In the genomic region with DNA sequence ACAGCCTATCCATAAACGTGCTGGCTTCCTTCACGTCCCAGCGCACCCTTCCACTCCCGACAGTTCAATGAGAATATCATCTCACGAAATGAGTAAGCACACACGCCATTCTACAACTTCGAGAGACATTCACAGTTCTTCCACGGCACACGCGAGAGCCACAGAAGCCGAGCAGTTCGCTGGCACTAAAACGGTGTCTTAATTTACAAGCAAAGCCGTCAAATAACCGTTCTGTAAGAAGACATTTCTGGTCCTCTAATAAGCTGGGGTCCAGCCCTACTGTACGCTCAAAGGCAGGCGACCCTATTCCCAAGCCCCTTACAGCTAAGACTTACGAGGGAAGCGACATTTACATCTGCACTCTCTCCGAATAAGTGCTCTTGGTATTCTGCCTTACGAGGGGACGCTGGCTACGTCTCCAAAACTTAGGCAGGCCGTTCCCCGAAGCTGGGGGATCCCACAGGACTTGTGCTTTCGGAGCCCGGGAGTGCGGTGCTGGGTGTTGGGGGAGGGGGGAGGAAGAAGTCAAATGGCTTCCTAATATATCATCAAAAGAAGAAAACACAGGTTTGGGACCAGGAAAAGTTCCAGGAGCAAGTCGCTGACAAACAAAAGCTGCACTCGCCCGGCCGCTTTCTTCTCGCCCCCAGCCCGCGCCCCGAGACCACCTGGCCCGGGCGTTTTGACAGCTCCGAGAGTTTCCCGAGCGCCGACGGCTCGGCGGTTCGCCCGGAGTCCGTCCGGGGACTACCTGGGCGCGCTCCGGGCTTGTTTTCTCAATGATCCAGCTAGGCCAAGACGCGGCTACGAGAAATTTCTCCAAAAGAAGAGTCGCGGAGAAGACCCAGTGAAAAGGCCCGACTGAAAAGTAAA, we compare ENCODE assay signal across 8 cellular contexts. TPM values are rescaled to one million over a fixed set of nuclear protein-coding genes. Genes with fewer than 3 reads are reported as not detected.
DNase-seq lines count a peak whose midpoint lies in the region; ATAC-seq and TF ChIP-seq lines count a peak whose summit lies in the region.
"Not testable (repeated sequence)": the region's sequence is repeated elsewhere in the genome, so short reads cannot be mapped to it uniquely, and the experiment has no call there.

No MANE protein-coding gene starts in this region.

- H3K4me1 Mint-ChIP-seq in activated naive CD8-positive, alpha-beta T cell treated with anti-CD3 and anti-CD28 coated beads, Interleukin-2, amount 10 ng/mL, durations not matched to agents 7 days and 5 days: peaks cover 16% of the 10 kb centered on the region

- peak overlapping the region; percentile 64 for H3K27ac ChIP-seq in foreskin keratinocyte
- H3K27ac ChIP-seq in muscle layer of duodenum (ENCODE audit: low read length): peak overlapping the region; percentile 60

- not testable (repeated sequence) for H3K9me3 Mint-ChIP-seq in activated naive CD8-positive, alpha-beta T cell treated with anti-CD3 and anti-CD28 coated beads, Interleukin-2, amount 10 ng/mL, durations not matched to agents 7 days and 5 days

- peaks cover 15% of the 10 kb centered on the region for H3K4me1 ChIP-seq in foreskin keratinocyte
- not testable (repeated sequence) for H3K4me1 ChIP-seq in muscle layer of duodenum (ENCODE audit: control insufficient read depth in 1 of 2, insufficient read depth in 2 of 2, low read length in 2 of 2)

- POLR2A ChIA-PET in activated naive CD8-positive, alpha-beta T cell treated with anti-CD3 and anti-CD28 coated beads, Interleukin-2, amount 10 ng/mL, durations not matched to agents 7 days and 5 days (lab: Charles Lee): interaction anchor here (1.2 to 4.2 kb wide), 2 partner anchors 26 to 29 kb away, joined by 3 to 24 read pairs; no protein-coding TSS in a partner anchor

- not testable (repeated sequence) for H3K27me3 ChIP-seq in foreskin keratinocyte; muscle layer of duodenum (ENCODE audit: low read depth, low read length)

- H3K9me3 ChIP-seq in muscle layer of duodenum (ENCODE audit: control insufficient read depth in 1 of 2, low read length in 2 of 2): not testable (repeated sequence)

- H3K36me3 Mint-ChIP-seq in activated naive CD8-positive, alpha-beta T cell treated with anti-CD3 and anti-CD28 coated beads, Interleukin-2, amount 10 ng/mL, durations not matched to agents 7 days and 5 days: not testable (repeated sequence)

- not testable (repeated sequence) for H3K27me3 Mint-ChIP-seq in activated naive CD8-positive, alpha-beta T cell treated with anti-CD3 and anti-CD28 coated beads, Interleukin-2, amount 10 ng/mL, durations not matched to agents 7 days and 5 days

- ATAC-seq in GM21528 (IDR thresholded peaks at IDR 0.05; ENCODE audit: low FRiP score, unreplicated experiment): peak; percentile 26
- ATAC-seq in activated naive CD8-positive, alpha-beta T cell treated with anti-CD3 and anti-CD28 coated beads, Interleukin-2, amount 10 ng/mL, durations not matched to agents 7 days and 5 days (ENCODE audit: low read depth): peak; percentile 9
- peak; percentile 27 for ATAC-seq in foreskin keratinocyte

- peak; percentile 70 for DNase-seq in CD1c-positive myeloid dendritic cell (ENCODE audit: extremely low spot score)
- not testable (repeated sequence) for DNase-seq in Jurkat, Clone E6-1 (ENCODE audit: low read depth, low spot score)
- peak in 4 of 5 experiments; percentile 7 to 65 (median 21) for DNase-seq in T-helper 2 cell
- peak; percentile 60 for DNase-seq in activated naive CD8-positive, alpha-beta T cell treated with anti-CD3 and anti-CD28 coated beads, Interleukin-2, amount 10 ng/mL, durations not matched to agents 7 days and 5 days
- DNase-seq in foreskin keratinocyte: peak in 1 of 2 donors; percentile 49
- DNase-seq in stimulated activated CD8-positive, alpha-beta memory T cell treated with anti-CD3 and anti-CD28 coated beads, Interleukin-15, amount 100 ng/mL, for 1 hour (ENCODE audit: low read depth): peak; percentile 5

- peak overlapping the region; percentile 65 for H3K4me3 ChIP-seq in Jurkat, Clone E6-1 (ENCODE audit: low read length)
- H3K4me3 ChIP-seq in muscle layer of duodenum (ENCODE audit: low read depth in 1 of 2, low read length in 2 of 2): peak overlapping the region; percentile 70 to 73

- TF ChIP-seq CTCF in foreskin keratinocyte (conservative IDR thresholded peaks at IDR 0.05): not testable (repeated sequence)

- peak overlapping the region; percentile 86 for H3K4me3 Mint-ChIP-seq in activated naive CD8-positive, alpha-beta T cell treated with anti-CD3 and anti-CD28 coated beads, Interleukin-2, amount 10 ng/mL, durations not matched to agents 7 days and 5 days

- H3K36me3 ChIP-seq in muscle layer of duodenum (ENCODE audit: control insufficient read depth in 1 of 2, insufficient read depth in 2 of 2, low read length in 2 of 2): not testable (repeated sequence)

- peak overlapping the region; percentile 83 for H3K27ac Mint-ChIP-seq in activated naive CD8-positive, alpha-beta T cell treated with anti-CD3 and anti-CD28 coated beads, Interleukin-2, amount 10 ng/mL, durations not matched to agents 7 days and 5 days

RNA-seq across cellular contexts. Expression of gene KMT2C, which starts 1.1 kb away (rescaled TPM):
- 20.3 TPM for polyA plus RNA-seq in Jurkat, Clone E6-1 (2012; ENCODE audit: insufficient read depth, insufficient read length)
- total RNA-seq in activated naive CD8-positive, alpha-beta T cell treated with anti-CD3 and anti-CD28 coated beads, Interleukin-2, amount 10 ng/mL, durations not matched to agents 7 days and 5 days: 100 to 1,000 TPM in 1 of 2 experiments, 10 to 100 TPM in 1; 95.5 to 102 TPM
- total RNA-seq in foreskin keratinocyte: 19.7 and 20.4 TPM in 2 replicates
- polyA plus RNA-seq in foreskin keratinocyte: 1.1 and 1.4 TPM in 2 replicates
